In the genomic region with DNA sequence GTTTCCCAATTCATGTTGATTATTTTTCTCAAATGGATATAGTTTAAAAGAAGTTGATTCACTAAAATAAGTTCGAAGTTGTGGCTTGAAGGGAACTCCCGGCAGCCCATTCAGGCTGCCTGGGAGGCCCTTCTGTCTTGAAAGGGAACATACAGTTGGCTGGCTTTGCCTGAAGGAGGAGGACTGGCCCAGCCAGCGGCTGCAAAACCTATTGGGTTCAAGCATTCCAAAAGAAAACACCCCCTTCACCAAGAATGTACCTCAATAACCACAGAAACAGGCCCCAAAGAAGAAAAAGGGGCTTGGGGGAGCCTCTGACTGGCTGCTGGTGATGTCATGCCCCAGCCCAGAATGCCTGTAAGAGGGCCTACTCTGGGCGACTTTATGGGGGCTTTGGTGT, we compare ENCODE assay signal across 14 cellular contexts. TPM values are rescaled to one million over a fixed set of nuclear protein-coding genes. Genes with fewer than 3 reads are reported as not detected.
DNase-seq lines count a peak whose midpoint lies in the region; ATAC-seq and TF ChIP-seq lines count a peak whose summit lies in the region.
"Had no signal": no experiment of that assay in that cellular context is flagged by ENCODE, and none has a peak within 500 bp of the region (broad histone marks: within the 10 kb centered on the region; RNA-seq: fewer than 3 reads in every experiment).

No MANE protein-coding gene starts in this region.

- TF ChIP-seq CTCF in astrocyte of the spinal cord (IDR thresholded peaks at IDR 0.05; ENCODE audit: low read depth, low read length) (no peak), mucosa of descending colon (IDR thresholded peaks at IDR 0.05) (no peak)

- H3K27ac ChIP-seq in neuronal stem cell (replicated peaks; ENCODE audit: low read length) = no peak overlapping the region
- H3K27ac ChIP-seq in Karpas-422 (ENCODE audit: low read length) = no peak overlapping the region

- peak; percentile 71 for DNase-seq in M059J (ENCODE audit: low read depth)
- peak; percentile 54 for DNase-seq in astrocyte of the spinal cord (ENCODE audit: low read depth, low spot score)
- DNase-seq in neuronal stem cell (ENCODE audit: low spot score) = no peak
- peak; percentile 13 for DNase-seq in retina
- no peak for DNase-seq in stimulated activated naive CD4-positive, alpha-beta T cell (lab: John Stamatoyannopoulos, UW)
- DNase-seq in mucosa of descending colon = no peak
- DNase-seq in Karpas-422 = no peak
- DNase-seq: C1 segment of cervical spinal cord; Calu3; CD4-positive, alpha-beta T cell; DMS 273 treated with DMSO at 0.1 percent for 48 hours; GOT3; H9 had no signal

- WGBS in neuronal stem cell (ENCODE audit: extremely low coverage in 2 of 2, insufficient read length in 2 of 2, insufficient replicate concordance in 1 of 2), 2 donors = no CpG with 5 or more reads among the region's 4 CpGs

- H3K23ac ChIP-seq in neuronal stem cell (ENCODE audit: low read depth, low read length, poor library complexity) = no peak overlapping the region

- H3K9me3 ChIP-seq in neuronal stem cell (replicated peaks in 1 of 2; ENCODE audit: control insufficient read depth in 2 of 2, insufficient read depth in 1 of 2, low read depth in 1 of 2, low read length in 2 of 2) = no peaks in the 10 kb centered on the region
- no peaks in the 10 kb centered on the region for H3K9me3 ChIP-seq in mucosa of descending colon
- H3K9me3 ChIP-seq in Karpas-422 (ENCODE audit: low read length) = no peaks in the 10 kb centered on the region

- H2BK12ac ChIP-seq in neuronal stem cell (ENCODE audit: low read length) = no peak overlapping the region

- no peak overlapping the region for H3K14ac ChIP-seq in neuronal stem cell (ENCODE audit: low read length)

- H3K36me3 ChIP-seq in neuronal stem cell (replicated peaks in 1 of 2; ENCODE audit: control insufficient read depth in 2 of 2, insufficient read depth in 2 of 2, low read length in 2 of 2) (no peaks in the 10 kb centered on the region), mucosa of descending colon (ENCODE audit: low read depth) (no peaks in the 10 kb centered on the region), Karpas-422 (ENCODE audit: insufficient read depth, low read length) (no peaks in the 10 kb centered on the region)

- no peak overlapping the region for H4K8ac ChIP-seq in neuronal stem cell (ENCODE audit: low read depth, low read length)

- no peak overlapping the region for H2AK5ac ChIP-seq in neuronal stem cell (ENCODE audit: low read depth, low read length)

- peak overlapping the region; percentile 48 for H3K18ac ChIP-seq in neuronal stem cell (ENCODE audit: low read length)

- no peaks in the 10 kb centered on the region for H3K79me2 ChIP-seq in Karpas-422 (ENCODE audit: low read length)

- intact Hi-C loops in mucosa of descending colon (cut with DNase I, micrococcal nuclease) = no loop called here

- H2BK5ac ChIP-seq in neuronal stem cell (ENCODE audit: low read length) = no peak overlapping the region

- ATAC-seq in mucosa of descending colon = no peak
- ATAC-seq: HepG2 had no signal

- in situ Hi-C loops in astrocyte of the spinal cord (cut with HindIII; ENCODE audit: low sequenced_read_pairs) = no loop called here

- no peak overlapping the region for H3K9ac ChIP-seq in neuronal stem cell (ENCODE audit: low read depth, low read length, poor library complexity)
- no peak overlapping the region for H3K9ac ChIP-seq in Karpas-422 (ENCODE audit: low read length)

- no peak overlapping the region for H4K91ac ChIP-seq in neuronal stem cell (ENCODE audit: low read depth, low read length, poor library complexity)

- no peaks in the 10 kb centered on the region for H4K20me1 ChIP-seq in Karpas-422 (ENCODE audit: insufficient read depth, low read depth, low read length)

- no peak overlapping the region for H3K4me3 ChIP-seq in astrocyte of the spinal cord (ENCODE audit: low read depth, low read length)
- H3K4me3 ChIP-seq in neuronal stem cell (ENCODE audit: low read length in 2 of 2) = no peak overlapping the region
- no peak overlapping the region for H3K4me3 ChIP-seq in mucosa of descending colon
- H3K4me3 ChIP-seq in Karpas-422 (ENCODE audit: low read length) = no peak overlapping the region

- H3K4me2 ChIP-seq in neuronal stem cell (ENCODE audit: insufficient read depth, low read length, poor library complexity, severe bottlenecking) (no peak overlapping the region), Karpas-422 (ENCODE audit: low read depth, low read length, poor library complexity, severe bottlenecking) (no peak overlapping the region)

- no peak overlapping the region for H3K4ac ChIP-seq in neuronal stem cell (ENCODE audit: low read length)

- no peak overlapping the region for H2BK15ac ChIP-seq in neuronal stem cell (ENCODE audit: low read length)

- H3K4me1 ChIP-seq in neuronal stem cell (ENCODE audit: control insufficient read depth in 2 of 2, insufficient read depth in 1 of 2, low read depth in 1 of 2, low read length in 2 of 2) (peaks cover 0 to 5% of the 10 kb centered on the region in 2 donors), mucosa of descending colon (ENCODE audit: low read depth) (no peaks in the 10 kb centered on the region), Karpas-422 (ENCODE audit: low read length) (no peaks in the 10 kb centered on the region)

- H3K27me3 ChIP-seq in neuronal stem cell (ENCODE audit: control insufficient read depth in 3 of 3, insufficient read depth in 3 of 3, low read depth in 1 of 3, low read length in 3 of 3) = no peaks in the 10 kb centered on the region
- no peaks in the 10 kb centered on the region for H3K27me3 ChIP-seq in Karpas-422 (ENCODE audit: low read length)

- no peaks in the 10 kb centered on the region for H3K79me1 ChIP-seq in neuronal stem cell (ENCODE audit: low read depth, low read length)

- H3K9me2 ChIP-seq in Karpas-422 (replicated peaks; ENCODE audit: insufficient read depth, low read length) = no peaks in the 10 kb centered on the region

- H2BK120ac ChIP-seq in neuronal stem cell (ENCODE audit: low read depth, low read length) = no peak overlapping the region

- H2AFZ ChIP-seq in neuronal stem cell (ENCODE audit: low read length) (no peak overlapping the region), Karpas-422 (ENCODE audit: low read length) (no peak overlapping the region)

RNA-seq across cellular contexts. Expression of a gene that starts 36.6 kb away (rescaled TPM):
- 4.2 and 7.4 TPM in 2 replicates for total RNA-seq in M059J (2014; rRNA removed; shearing (Covaris generic))
- 1.4 TPM for polyA plus RNA-seq in neuronal stem cell (2013, experiment 1 of 2)
- polyA plus RNA-seq in neuronal stem cell (2013, experiment 2 of 2) = 1.6 TPM
- total RNA-seq in mucosa of descending colon = 10 to 100 TPM in 2 of 3 donors, 1 to 10 TPM in 1; 3.8 to 17.9 (median 17.7) TPM
- total RNA-seq in Karpas-422 (2014; rRNA removed; shearing (Covaris generic); ENCODE audit: low replicate concordance) = not detected in 2 replicates

Comparison
In these comparisons a context has a peak if more than half of its experiments do, and no peak if none do; other contexts are left out.
1. DNase-seq: peak in M059J (single experiment), astrocyte of the spinal cord (single experiment) and retina (single experiment); none in neuronal stem cell (single experiment), stimulated activated naive CD4-positive, alpha-beta T cell (0 of 6), mucosa of descending colon (0 of 3) and Karpas-422 (single experiment).